8 cellular contexts compared by ENCODE assay signal in genomic region chr4:87270144-87270543, GRCh38. TPM values are rescaled to one million over a fixed set of nuclear protein-coding genes. Genes with fewer than 3 reads are reported as not detected.
DNase-seq lines count a peak whose midpoint lies in the region; ATAC-seq and TF ChIP-seq lines count a peak whose summit lies in the region.

No MANE protein-coding gene starts in this region.

- H3K27me3 Mint-ChIP-seq in type B pancreatic cell: peaks cover 8% of the 10 kb centered on the region

- TF ChIP-seq EP300 in SK-N-SH (IDR thresholded peaks at IDR 0.05; ENCODE audit: borderline replicate concordance in 1 of 2, low read depth in 1 of 2, low read length in 1 of 2): no peak

- WGBS in SK-N-SH (ENCODE audit: low lambda C conversion rate): 62% methylated on average over 3 of the region's 3 CpGs

- H3K36me3 ChIP-seq in SK-N-SH (replicated peaks in 1 of 2; ENCODE audit: control insufficient read depth in 1 of 2, insufficient read depth in 2 of 2, low read length in 1 of 2): no peaks in the 10 kb centered on the region

- H3K4me3 ChIP-seq in SK-N-SH (ENCODE audit: low read depth in 2 of 2, low read length in 1 of 2): no peak overlapping the region

- H4K20me1 ChIP-seq in SK-N-SH (ENCODE audit: insufficient read depth): no peaks in the 10 kb centered on the region

- H3K79me2 ChIP-seq in SK-N-SH (ENCODE audit: insufficient read depth): no peaks in the 10 kb centered on the region

- ATAC-seq in GM18502 (IDR thresholded peaks at IDR 0.05; ENCODE audit: poor library complexity, unreplicated experiment): no peak
- ATAC-seq in GM18520 (IDR thresholded peaks at IDR 0.05; ENCODE audit: unreplicated experiment): no peak

- H3F3A ChIP-seq in SK-N-SH (replicated peaks; ENCODE audit: insufficient read depth): no peaks in the 10 kb centered on the region

- no peak overlapping the region for H3K9ac ChIP-seq in SK-N-SH

- no peak overlapping the region for H3K4me2 ChIP-seq in SK-N-SH

- no peaks in the 10 kb centered on the region; a peak in 1 of 4 replicates for H3K4me1 ChIP-seq in SK-N-SH (ENCODE audit: control insufficient read depth in 1 of 2, insufficient read depth in 2 of 2, low read depth in 1 of 2, low read length in 1 of 2)

- intact Hi-C loops in head of caudate nucleus (cut with DNase I): loop anchor here (5.0 kb wide), 1 partner anchor 197 kb away; no protein-coding TSS in a partner anchor

- H3K27ac ChIP-seq in SK-N-SH (ENCODE audit: low read depth in 2 of 2, low read length in 1 of 2): no peak overlapping the region

- H3K9me2 ChIP-seq in SK-N-SH: no peaks in the 10 kb centered on the region

- POLR2A ChIA-PET in SK-N-SH (lab: Yijun Ruan, JAX): no interaction called here

- no peak overlapping the region for H3K4me3 Mint-ChIP-seq in type B pancreatic cell

- H3K9me3 Mint-ChIP-seq in type B pancreatic cell: no peaks in the 10 kb centered on the region

- peaks cover 5% of the 10 kb centered on the region for H3K4me1 Mint-ChIP-seq in type B pancreatic cell (ENCODE audit: unreplicated experiment)

- peak; percentile 87 for TF ChIP-seq RAD21 in SK-N-SH (IDR thresholded peaks at IDR 0.05; ENCODE audit: low read length)

- peak; percentile 66 for TF ChIP-seq CTCF in SK-N-SH (IDR thresholded peaks at IDR 0.05)
- TF ChIP-seq CTCF in type B pancreatic cell (conservative IDR thresholded peaks at IDR 0.05): peak; percentile 71

- peak; percentile 16 for DNase-seq in ELF-1 (ENCODE audit: low read depth, low spot score)
- peak; percentile 27 for DNase-seq in KG1 (lab: John Stamatoyannopoulos, UW)
- peak; percentile 39 for DNase-seq in SK-N-SH
- DNase-seq in head of caudate nucleus: peak in 34 of 42 donors; percentile 6 to 80 (median 53)
- DNase-seq in type B pancreatic cell (ENCODE audit: extremely low spot score, unreplicated experiment): no peak
- no peak for DNase-seq in UCSD-AML1 (lab: John Stamatoyannopoulos, UW; ENCODE audit: unreplicated experiment)

- CTCF ChIA-PET in SK-N-SH (lab: Yijun Ruan, JAX): interaction anchor here (1.0 to 1.9 kb wide), 5 partner anchors 106 to 198 kb away, joined by 3 to 8 read pairs (median 4); no protein-coding TSS in a partner anchor

- no peaks in the 10 kb centered on the region for H3K36me3 Mint-ChIP-seq in type B pancreatic cell

- no peak overlapping the region for H3K27ac Mint-ChIP-seq in type B pancreatic cell

- H2AFZ ChIP-seq in SK-N-SH (ENCODE audit: low read depth): 0 out of 2 replicates have a peak overlapping the region, but pooled peaks have one; percentile 64

- no peaks in the 10 kb centered on the region for H3K9me3 ChIP-seq in SK-N-SH

- H3K27me3 ChIP-seq in SK-N-SH (ENCODE audit: insufficient read depth): no peaks in the 10 kb centered on the region

TF ChIP-seq in SK-N-SH, 30 proteins besides CTCF, POLR2A, EP300 and RAD21:
- TF ChIP-seq SMC3 (IDR thresholded peaks at IDR 0.05; ENCODE audit: low read depth, low read length) (peak; percentile 60), GATA2 (CRISPR knock-in tag; IDR thresholded peaks at IDR 0.05) (no peak)

RNA-seq across cellular contexts. Expression of gene KLHL8, which starts 49.7 kb away (rescaled TPM):
- 2.4 and 2.8 TPM in 2 replicates for polyA plus RNA-seq in SK-N-SH (2012; rRNA removed)
- 4.8 and 7.0 TPM in 2 replicates for polyA plus RNA-seq in SK-N-SH (2012; cell fraction: cytosol; rRNA removed)
- 0.95 and 1.3 TPM in 2 replicates for polyA plus RNA-seq in SK-N-SH (2012; cell fraction: nucleus; rRNA removed)
- total RNA-seq in type B pancreatic cell (ENCODE audit: low replicate concordance): 11.2 and 16.6 TPM in 2 replicates

RNA-seq across cellular contexts. Expression of gene HSD17B13, which starts 52.5 kb away (rescaled TPM):
- polyA plus RNA-seq in SK-N-SH (2012; rRNA removed): 0.05 and 0.13 TPM in 2 replicates
- polyA plus RNA-seq in SK-N-SH (2012; cell fraction: cytosol; rRNA removed): 0.06 and 0.08 TPM in 2 replicates
- polyA plus RNA-seq in SK-N-SH (2012; cell fraction: nucleus; rRNA removed): 0.31 TPM in 2 replicates
- total RNA-seq in type B pancreatic cell (ENCODE audit: low replicate concordance): 0.12 and 0.17 TPM in 2 replicates

Comparison
In these comparisons a context has a peak if more than half of its experiments do, and no peak if none do; other contexts are left out.
1. DNase-seq: peak in ELF-1 (single experiment), KG1 (single experiment), SK-N-SH (single experiment) and head of caudate nucleus (34 of 42); none in type B pancreatic cell (single experiment) and UCSD-AML1 (single experiment).